ENCODE assay signal across 9 cellular contexts in the genomic region with DNA sequence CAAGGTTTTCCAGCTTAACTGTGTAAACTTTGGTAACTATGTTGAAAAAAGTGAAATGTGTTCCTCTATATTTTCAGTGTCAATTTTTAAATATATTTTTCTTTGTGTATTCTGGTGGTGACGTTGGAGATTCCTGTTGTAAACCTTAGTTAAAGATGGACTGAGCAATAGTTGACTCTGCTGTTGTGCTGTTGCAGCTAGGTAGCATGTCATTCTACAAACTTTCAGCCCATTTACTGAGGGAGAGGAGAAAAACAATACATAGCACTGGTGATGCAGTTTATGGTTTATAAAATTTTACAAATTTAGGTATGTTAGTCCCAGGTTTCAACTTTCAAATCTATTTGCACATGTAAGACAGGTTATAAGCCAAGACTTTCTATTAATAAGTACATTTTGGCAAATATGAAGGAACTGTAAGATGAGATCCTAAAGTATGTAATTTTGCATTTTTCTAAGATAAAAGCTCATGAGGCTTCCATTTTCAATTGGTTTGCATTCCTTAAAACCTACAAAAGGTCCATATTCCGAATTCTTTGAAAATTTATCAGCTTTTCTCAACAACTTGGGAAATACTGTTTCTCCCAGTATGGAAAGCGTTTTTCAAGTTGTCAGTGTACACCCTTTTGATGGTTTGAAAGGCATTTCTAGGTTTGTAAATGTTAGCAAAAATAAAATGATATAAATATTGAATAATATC. TPM values are rescaled to one million over a fixed set of nuclear protein-coding genes. Genes with fewer than 3 reads are reported as not detected.
DNase-seq lines count a peak whose midpoint lies in the region; ATAC-seq, FAIRE-seq and TF ChIP-seq lines count a peak whose summit lies in the region.
"Had no signal": no experiment of that assay in that cellular context is flagged by ENCODE, and none has a peak within 500 bp of the region (broad histone marks: within the 10 kb centered on the region; RNA-seq: fewer than 3 reads in every experiment).

No MANE protein-coding gene starts in this region.

- H3K27ac ChIP-seq in kidney (ENCODE audit: low read depth in 2 of 2, low read length in 2 of 2) (peak overlapping the region in 1 of 2 donors; percentile 16), tibial artery (no peak overlapping the region)

- H3K4me1 Mint-ChIP-seq in activated naive CD4-positive, alpha-beta T cell treated with anti-CD3 and anti-CD28 coated beads, Interleukin-2, amount 10 ng/mL, durations not matched to agents 7 days and 5 days: peaks cover 53% of the 10 kb centered on the region
- peaks cover 69% of the 10 kb centered on the region for H3K4me1 Mint-ChIP-seq in activated naive CD8-positive, alpha-beta T cell (ENCODE audit: low read depth)

- ATAC-seq in GM21619 (IDR thresholded peaks at IDR 0.05; ENCODE audit: unreplicated experiment): no peak

- H3K9me3 ChIP-seq in kidney (ENCODE audit: control insufficient read depth in 1 of 2, low read length in 2 of 2): no peaks in the 10 kb centered on the region
- no peaks in the 10 kb centered on the region for H3K9me3 ChIP-seq in tibial artery

- no peaks in the 10 kb centered on the region for H3K9me3 Mint-ChIP-seq in activated naive CD4-positive, alpha-beta T cell treated with anti-CD3 and anti-CD28 coated beads, Interleukin-2, amount 10 ng/mL, durations not matched to agents 7 days and 5 days
- H3K9me3 Mint-ChIP-seq in activated naive CD8-positive, alpha-beta T cell (ENCODE audit: low read depth): no peaks in the 10 kb centered on the region

- H3K4me1 ChIP-seq in kidney (ENCODE audit: control insufficient read depth in 1 of 2, insufficient read depth in 1 of 2, low read depth in 1 of 2, low read length in 2 of 2) (peaks cover 2 to 18% of the 10 kb centered on the region in 2 donors), tibial artery (peaks cover 3 to 11% (median 9%) of the 10 kb centered on the region in 4 donors)

- TF ChIP-seq CTCF in kidney (IDR thresholded peaks at IDR 0.05; ENCODE audit: borderline replicate concordance, extremely low read depth, insufficient read depth) (no peak), tibial artery (IDR thresholded peaks at IDR 0.05) (no peak)

- no peaks in the 10 kb centered on the region for H3K36me3 ChIP-seq in kidney (ENCODE audit: control insufficient read depth in 1 of 2, insufficient read depth in 2 of 2, low read length in 2 of 2)
- no peaks in the 10 kb centered on the region for H3K36me3 ChIP-seq in tibial artery

- no peak overlapping the region for H3K27ac Mint-ChIP-seq in activated naive CD4-positive, alpha-beta T cell treated with anti-CD3 and anti-CD28 coated beads, Interleukin-2, amount 10 ng/mL, durations not matched to agents 7 days and 5 days
- H3K27ac Mint-ChIP-seq in activated naive CD8-positive, alpha-beta T cell: peak overlapping the region; percentile 94

- no peak for FAIRE-seq in kidney (lab: Jason Lieb, UNC)

- CTCF ChIA-PET in activated naive CD4-positive, alpha-beta T cell treated with anti-CD3 and anti-CD28 coated beads, Interleukin-2, amount 10 ng/mL, durations not matched to agents 7 days and 5 days (lab: Charles Lee): interaction anchor here (0.7 to 5.1 kb wide), 8 partner anchors 11 to 62 kb away, joined by 3 to 37 read pairs (median 4); no protein-coding TSS in a partner anchor

- H3K36me3 Mint-ChIP-seq in activated naive CD4-positive, alpha-beta T cell treated with anti-CD3 and anti-CD28 coated beads, Interleukin-2, amount 10 ng/mL, durations not matched to agents 7 days and 5 days: peaks cover 3% of the 10 kb centered on the region
- H3K36me3 Mint-ChIP-seq in activated naive CD8-positive, alpha-beta T cell: peaks cover 12% of the 10 kb centered on the region

- peaks cover 32% of the 10 kb centered on the region for H3K27me3 Mint-ChIP-seq in activated naive CD4-positive, alpha-beta T cell treated with anti-CD3 and anti-CD28 coated beads, Interleukin-2, amount 10 ng/mL, durations not matched to agents 7 days and 5 days
- no peaks in the 10 kb centered on the region for H3K27me3 Mint-ChIP-seq in activated naive CD8-positive, alpha-beta T cell

- H3K9ac ChIP-seq in kidney (ENCODE audit: low read length in 2 of 2): peak overlapping the region in 1 of 2 donors; percentile 47

- DNase-seq in activated naive CD4-positive, alpha-beta T cell treated with anti-CD3 and anti-CD28 coated beads, Interleukin-2, amount 10 ng/mL, durations not matched to agents 7 days and 5 days: no peak
- DNase-seq in activated naive CD4-positive, alpha-beta T cell (lab: John Stamatoyannopoulos, UW): no peak
- DNase-seq in kidney: no peak
- DNase-seq in tibial artery: no peak
- no peak for DNase-seq in AG08395 (ENCODE audit: low spot score)
- DNase-seq in posterior cingulate gyrus: no peak
- DNase-seq: DMS79 had no signal

- H3K4me3 Mint-ChIP-seq in activated naive CD4-positive, alpha-beta T cell treated with anti-CD3 and anti-CD28 coated beads, Interleukin-2, amount 10 ng/mL, durations not matched to agents 7 days and 5 days: peak overlapping the region; percentile 87
- peak overlapping the region; percentile 90 for H3K4me3 Mint-ChIP-seq in activated naive CD8-positive, alpha-beta T cell

- H3K4me3 ChIP-seq in kidney (ENCODE audit: low read length in 2 of 2): peak overlapping the region; percentile 41 to 93
- H3K4me3 ChIP-seq in tibial artery: peak overlapping the region; percentile 67 to 75

- H3K27me3 ChIP-seq in tibial artery: no peaks in the 10 kb centered on the region

- intact Hi-C loops in kidney (cut with DNase I): no loop called here
- intact Hi-C loops in tibial artery (cut with DNase I; ENCODE audit: low total_unique reads): loop anchor here (5.0 kb wide), 1 partner anchor 50 kb away; no protein-coding TSS in a partner anchor
- intact Hi-C loops in posterior cingulate gyrus (cut with DNase I): loop anchor here (5.0 kb wide), 1 partner anchor 75 kb away; a partner anchor contains a TSS

RNA-seq across cellular contexts. Expression of a gene that starts 1.5 kb away (rescaled TPM):
- total RNA-seq in kidney: 52.2 TPM
- 28.7 TPM for polyA plus RNA-seq in kidney (ENCODE audit: insufficient read depth, low read depth, low replicate concordance)
